ENCODE assay signal across 21 cellular contexts in genomic region chr3:138234401-138235179, GRCh38. TPM values are rescaled to one million over a fixed set of nuclear protein-coding genes. Genes with fewer than 3 reads are reported as not detected.
DNase-seq lines count a peak whose midpoint lies in the region; ATAC-seq, FAIRE-seq and TF ChIP-seq lines count a peak whose summit lies in the region.
"Had no signal": no experiment of that assay in that cellular context is flagged by ENCODE, and none has a peak within 500 bp of the region (broad histone marks: within the 10 kb centered on the region; RNA-seq: fewer than 3 reads in every experiment).

No MANE protein-coding gene starts in this region.

- H4K20me1 ChIP-seq in astrocyte (ENCODE audit: insufficient read depth, low read length), result peaks cover 8% of the 10 kb centered on the region

- H3K4me1 Mint-ChIP-seq in activated T-cell treated with anti-CD3 and anti-CD28 coated beads, Interleukin-2, amount 50 U/mL, for 72 hours (ENCODE audit: low read depth), result peaks cover 28% of the 10 kb centered on the region
- H3K4me1 Mint-ChIP-seq in astrocyte (ENCODE audit: low read depth, unreplicated experiment), result peaks cover 13% of the 10 kb centered on the region
- H3K4me1 Mint-ChIP-seq in stimulated activated effector memory CD8-positive, alpha-beta T cell treated with anti-CD3 and anti-CD28 coated beads, Interleukin-12 subunit alpha, Interleukin-12 subunit beta, amount 100 ng/mL, for 72 hours, result peaks cover 21% of the 10 kb centered on the region

- H3K9ac ChIP-seq in astrocyte (ENCODE audit: low read length), result no peak overlapping the region
- H3K9ac ChIP-seq: KMS-11 had no signal

- no peaks in the 10 kb centered on the region for H3K9me3 Mint-ChIP-seq in activated T-cell treated with anti-CD3 and anti-CD28 coated beads, Interleukin-2, amount 50 U/mL, for 72 hours
- no peaks in the 10 kb centered on the region for H3K9me3 Mint-ChIP-seq in astrocyte (ENCODE audit: unreplicated experiment)
- no peaks in the 10 kb centered on the region for H3K9me3 Mint-ChIP-seq in stimulated activated effector memory CD8-positive, alpha-beta T cell treated with anti-CD3 and anti-CD28 coated beads, Interleukin-12 subunit alpha, Interleukin-12 subunit beta, amount 100 ng/mL, for 72 hours

- no peak overlapping the region for H2AFZ ChIP-seq in astrocyte (ENCODE audit: low read depth, low read length)

- H3K27ac ChIP-seq in astrocyte (ENCODE audit: low read depth, low read length), result no peak overlapping the region
- H3K27ac ChIP-seq: KMS-11, left ventricle myocardium inferior, SK-N-MC, uterus had no signal

- no peaks in the 10 kb centered on the region for H3K79me2 ChIP-seq in astrocyte (ENCODE audit: insufficient read depth, low read length)

- H3K36me3 ChIP-seq in astrocyte (ENCODE audit: insufficient read depth, low read length), result peaks cover 15% of the 10 kb centered on the region
- H3K36me3 ChIP-seq: uterus had no signal

- H3K4me3 Mint-ChIP-seq in activated T-cell treated with anti-CD3 and anti-CD28 coated beads, Interleukin-2, amount 50 U/mL, for 72 hours, result peak overlapping the region in 1 of 2 donors; percentile 56
- no peak overlapping the region for H3K4me3 Mint-ChIP-seq in astrocyte (ENCODE audit: unreplicated experiment)
- no peak overlapping the region for H3K4me3 Mint-ChIP-seq in stimulated activated effector memory CD8-positive, alpha-beta T cell treated with anti-CD3 and anti-CD28 coated beads, Interleukin-12 subunit alpha, Interleukin-12 subunit beta, amount 100 ng/mL, for 72 hours

- H3K27me3 Mint-ChIP-seq in activated T-cell treated with anti-CD3 and anti-CD28 coated beads, Interleukin-2, amount 50 U/mL, for 72 hours (ENCODE audit: low read depth), result no peaks in the 10 kb centered on the region
- no peaks in the 10 kb centered on the region for H3K27me3 Mint-ChIP-seq in astrocyte (ENCODE audit: low read depth, unreplicated experiment)

- TF ChIP-seq CTCF in astrocyte (IDR thresholded peaks at IDR 0.05; ENCODE audit: insufficient read depth, low read depth, low read length), result no peak

- peak overlapping the region; percentile 74 for H3K27ac Mint-ChIP-seq in activated T-cell treated with anti-CD3 and anti-CD28 coated beads, Interleukin-2, amount 50 U/mL, for 72 hours
- no peak overlapping the region for H3K27ac Mint-ChIP-seq in astrocyte (ENCODE audit: unreplicated experiment)
- H3K27ac Mint-ChIP-seq in stimulated activated effector memory CD8-positive, alpha-beta T cell treated with anti-CD3 and anti-CD28 coated beads, Interleukin-12 subunit alpha, Interleukin-12 subunit beta, amount 100 ng/mL, for 72 hours, result peak overlapping the region; percentile 66

- H3K9me3 ChIP-seq in astrocyte (ENCODE audit: insufficient read depth, low read depth, low read length), result no peaks in the 10 kb centered on the region
- H3K9me3 ChIP-seq: left ventricle myocardium inferior, uterus had no signal

- H3K4me3 ChIP-seq in astrocyte (ENCODE audit: insufficient read depth, low read depth, low read length), result no peak overlapping the region
- H3K4me3 ChIP-seq: left ventricle myocardium inferior, SK-N-MC, uterus had no signal

- no peaks in the 10 kb centered on the region for H3K27me3 ChIP-seq in astrocyte (ENCODE audit: insufficient read depth, low read length)
- H3K27me3 ChIP-seq: uterus had no signal

- FAIRE-seq in astrocyte (lab: Jason Lieb, UNC), result peak; percentile 72
- FAIRE-seq: TTC549 had no signal

- H3K36me3 Mint-ChIP-seq in activated T-cell treated with anti-CD3 and anti-CD28 coated beads, Interleukin-2, amount 50 U/mL, for 72 hours (ENCODE audit: insufficient read depth in 2 of 2), result peaks cover 3 to 19% of the 10 kb centered on the region in 2 donors
- peaks cover 13% of the 10 kb centered on the region for H3K36me3 Mint-ChIP-seq in astrocyte (ENCODE audit: low read depth, unreplicated experiment)
- H3K36me3 Mint-ChIP-seq in stimulated activated effector memory CD8-positive, alpha-beta T cell treated with anti-CD3 and anti-CD28 coated beads, Interleukin-12 subunit alpha, Interleukin-12 subunit beta, amount 100 ng/mL, for 72 hours, result peaks cover 95% of the 10 kb centered on the region

- no peak for DNase-seq in activated T-cell treated with anti-CD3 and anti-CD28 coated beads, Interleukin-2, amount 50 U/mL, for 72 hours
- DNase-seq in activated T-cell treated with anti-CD3 and anti-CD28 coated beads, Interleukin-2, amount 50 U/mL, for 1 hour, result no peak
- DNase-seq in LHCN-M2 (ENCODE audit: low read depth) (peak; percentile 59), astrocyte (ENCODE audit: low read depth) (peak; percentile 66), activated gamma-delta T cell treated with Interleukin-2 at 50 U/mL for 16 hours (no peak)
- no peak for DNase-seq in stimulated activated effector memory CD8-positive, alpha-beta T cell treated with anti-CD3 and anti-CD28 coated beads, Interleukin-12 subunit alpha, Interleukin-12 subunit beta, amount 100 ng/mL, for 72 hours (ENCODE audit: low spot score in 2 of 2)
- DNase-seq: activated CD4-positive, alpha-beta T cell treated with anti-CD3 and anti-CD28 coated beads, Interleukin-2, amount 50 U/mL, for 48 hours; activated naive CD4-positive, alpha-beta T cell treated with Interleukin-2 at 50 U/mL for 16 hours; Calu3; caudate nucleus; GDM1; left ventricle myocardium inferior; NCI-H1436 treated with DMSO at 0.1 percent for 48 hours; NCI-H510A treated with DMSO at 0.1 percent for 48 hours; stimulated activated CD4-positive, alpha-beta T cell treated with anti-CD3 and anti-CD28 coated beads, Interleukin-12 subunit alpha, Interleukin-12 subunit beta, amount 100 ng/mL, for 4 hours; uterus had no signal

- peak overlapping the region; percentile 35 for H3K4me2 ChIP-seq in astrocyte (ENCODE audit: low read length)
- H3K4me2 ChIP-seq: KMS-11 had no signal

- peaks cover 17% of the 10 kb centered on the region for H3K4me1 ChIP-seq in astrocyte (ENCODE audit: insufficient read depth, low read length)
- H3K4me1 ChIP-seq: uterus had no signal

- ATAC-seq in activated T-cell treated with anti-CD3 and anti-CD28 coated beads, Interleukin-2, amount 50 U/mL, for 72 hours (replicated peaks in 1 of 2), result peak; percentile 83 to 86
- peak; percentile 90 for ATAC-seq in stimulated activated effector memory CD8-positive, alpha-beta T cell treated with anti-CD3 and anti-CD28 coated beads, Interleukin-12 subunit alpha, Interleukin-12 subunit beta, amount 100 ng/mL, for 72 hours
- ATAC-seq in GM18517 (IDR thresholded peaks at IDR 0.05; ENCODE audit: unreplicated experiment), result no peak
- no peak for ATAC-seq in GM21360 (IDR thresholded peaks at IDR 0.05; ENCODE audit: unreplicated experiment)

RNA-seq across cellular contexts. Expression of gene ARMC8, which starts 47.5 kb away (rescaled TPM):
- 10 to 100 TPM; 36.8 to 40.2 TPM for total RNA-seq in activated T-cell treated with anti-CD3 and anti-CD28 coated beads, Interleukin-2, amount 50 U/mL, for 72 hours
- total RNA-seq in LHCN-M2 (2014; rRNA removed) (74.2 and 85.4 TPM in 2 replicates), astrocyte (33.2 and 36.5 TPM in 2 replicates)
- 21.9 TPM for polyA plus RNA-seq in LHCN-M2 (2012)

RNA-seq across cellular contexts. Expression of gene DBR1, which starts 59.9 kb away (rescaled TPM):
- 10 to 100 TPM; 22.0 TPM for total RNA-seq in activated T-cell treated with anti-CD3 and anti-CD28 coated beads, Interleukin-2, amount 50 U/mL, for 72 hours
- 20.1 and 20.5 TPM in 2 replicates for total RNA-seq in LHCN-M2 (2014; rRNA removed)
- 7.4 TPM for polyA plus RNA-seq in LHCN-M2 (2012)
- 14.8 and 14.9 TPM in 2 replicates for total RNA-seq in astrocyte

Comparison
In these comparisons a context has a peak if more than half of its experiments do, and no peak if none do; other contexts are left out.
1. ATAC-seq: peak in activated T-cell treated with anti-CD3 and anti-CD28 coated beads, Interleukin-2, amount 50 U/mL, for 72 hours (2 of 2) and stimulated activated effector memory CD8-positive, alpha-beta T cell treated with anti-CD3 and anti-CD28 coated beads, Interleukin-12 subunit alpha, Interleukin-12 subunit beta, amount 100 ng/mL, for 72 hours (single experiment); none in GM18517 (single experiment) and GM21360 (single experiment).
2. DNase-seq: peak in LHCN-M2 (single experiment) and astrocyte (single experiment); none in activated T-cell treated with anti-CD3 and anti-CD28 coated beads, Interleukin-2, amount 50 U/mL, for 72 hours (0 of 2), activated T-cell treated with anti-CD3 and anti-CD28 coated beads, Interleukin-2, amount 50 U/mL, for 1 hour (single experiment), stimulated activated effector memory CD8-positive, alpha-beta T cell treated with anti-CD3 and anti-CD28 coated beads, Interleukin-12 subunit alpha, Interleukin-12 subunit beta, amount 100 ng/mL, for 72 hours (0 of 2) and activated gamma-delta T cell treated with Interleukin-2 at 50 U/mL for 16 hours (single experiment).